ENCODE assay signal across 18 cellular contexts in genomic region chr13:99388334-99388923, GRCh38.
DNase-seq lines count a peak whose midpoint lies in the region; ATAC-seq and TF ChIP-seq lines count a peak whose summit lies in the region.
"Had no signal": no experiment of that assay in that cellular context is flagged by ENCODE, and none has a peak within 500 bp of the region (broad histone marks: within the 10 kb centered on the region; RNA-seq: fewer than 3 reads in every experiment).

No MANE protein-coding gene starts in this region.

- H3K36me3 Mint-ChIP-seq in activated CD8-positive, alpha-beta memory T cell treated with anti-CD3 and anti-CD28 coated beads, Interleukin-2, amount 10 ng/mL, durations not matched to agents 7 days and 5 days = peaks cover 11% of the 10 kb centered on the region
- peaks cover 18% of the 10 kb centered on the region for H3K36me3 Mint-ChIP-seq in stimulated activated effector memory CD8-positive, alpha-beta T cell treated with anti-CD3 and anti-CD28 coated beads, Interleukin-12 subunit alpha, Interleukin-12 subunit beta, amount 100 ng/mL, for 72 hours
- H3K36me3 Mint-ChIP-seq: natural killer cell had no signal

- no peak overlapping the region for H3K27ac Mint-ChIP-seq in activated CD8-positive, alpha-beta memory T cell treated with anti-CD3 and anti-CD28 coated beads, Interleukin-2, amount 10 ng/mL, durations not matched to agents 7 days and 5 days
- H3K27ac Mint-ChIP-seq in stimulated activated effector memory CD8-positive, alpha-beta T cell treated with anti-CD3 and anti-CD28 coated beads, Interleukin-12 subunit alpha, Interleukin-12 subunit beta, amount 100 ng/mL, for 72 hours = peak overlapping the region; percentile 83
- H3K27ac Mint-ChIP-seq: HFFc6 had no signal

- peaks cover 24% of the 10 kb centered on the region for H3K4me1 Mint-ChIP-seq in activated CD8-positive, alpha-beta memory T cell treated with anti-CD3 and anti-CD28 coated beads, Interleukin-2, amount 10 ng/mL, durations not matched to agents 7 days and 5 days
- peaks cover 23% of the 10 kb centered on the region for H3K4me1 Mint-ChIP-seq in stimulated activated effector memory CD8-positive, alpha-beta T cell treated with anti-CD3 and anti-CD28 coated beads, Interleukin-12 subunit alpha, Interleukin-12 subunit beta, amount 100 ng/mL, for 72 hours

- H3K4me1 ChIP-seq in OCI-LY3 (ENCODE audit: low read length) = peaks cover 20% of the 10 kb centered on the region
- H3K4me1 ChIP-seq in foreskin keratinocyte = no peaks in the 10 kb centered on the region
- H3K4me1 ChIP-seq in PC-9 (replicated peaks; ENCODE audit: insufficient read depth) = no peaks in the 10 kb centered on the region
- H3K4me1 ChIP-seq: upper lobe of right lung had no signal

- ATAC-seq in activated CD8-positive, alpha-beta memory T cell treated with anti-CD3 and anti-CD28 coated beads, Interleukin-2, amount 10 ng/mL, durations not matched to agents 7 days and 5 days = no peak
- ATAC-seq in stimulated activated effector memory CD8-positive, alpha-beta T cell treated with anti-CD3 and anti-CD28 coated beads, Interleukin-12 subunit alpha, Interleukin-12 subunit beta, amount 100 ng/mL, for 72 hours = no peak
- ATAC-seq in foreskin keratinocyte = no peak
- ATAC-seq: natural killer cell, upper lobe of right lung had no signal

- H3K9me3 Mint-ChIP-seq in activated CD8-positive, alpha-beta memory T cell treated with anti-CD3 and anti-CD28 coated beads, Interleukin-2, amount 10 ng/mL, durations not matched to agents 7 days and 5 days (ENCODE audit: low read depth) = no peaks in the 10 kb centered on the region
- no peaks in the 10 kb centered on the region for H3K9me3 Mint-ChIP-seq in stimulated activated effector memory CD8-positive, alpha-beta T cell treated with anti-CD3 and anti-CD28 coated beads, Interleukin-12 subunit alpha, Interleukin-12 subunit beta, amount 100 ng/mL, for 72 hours
- H3K9me3 Mint-ChIP-seq: HFFc6, natural killer cell had no signal

- H3K27me3 ChIP-seq in OCI-LY3 (ENCODE audit: low read depth, low read length) = no peaks in the 10 kb centered on the region
- H3K27me3 ChIP-seq in foreskin keratinocyte = no peaks in the 10 kb centered on the region
- no peaks in the 10 kb centered on the region for H3K27me3 ChIP-seq in PC-9 (ENCODE audit: insufficient read depth, low read depth)
- H3K27me3 ChIP-seq: Peyer's patch, spleen, upper lobe of right lung had no signal

- H3K9ac ChIP-seq in OCI-LY3 (ENCODE audit: low read length) = peak overlapping the region; percentile 46; the same call in 1 of the 2 replicates

- no peak overlapping the region for H3K27ac ChIP-seq in OCI-LY3 (ENCODE audit: low read length)
- H3K27ac ChIP-seq in coronary artery = no peak overlapping the region
- no peak overlapping the region for H3K27ac ChIP-seq in foreskin keratinocyte
- no peak overlapping the region for H3K27ac ChIP-seq in PC-9
- H3K27ac ChIP-seq: upper lobe of right lung had no signal

- H4K20me1 ChIP-seq in OCI-LY3 (ENCODE audit: insufficient read depth, low read length) (no peaks in the 10 kb centered on the region), PC-9 (ENCODE audit: insufficient read depth) (0 out of 2 replicates have a peak, but pooled peaks cover 3% of the 10 kb centered on the region)

- H3K4me3 Mint-ChIP-seq in activated CD8-positive, alpha-beta memory T cell treated with anti-CD3 and anti-CD28 coated beads, Interleukin-2, amount 10 ng/mL, durations not matched to agents 7 days and 5 days = no peak overlapping the region
- no peak overlapping the region for H3K4me3 Mint-ChIP-seq in stimulated activated effector memory CD8-positive, alpha-beta T cell treated with anti-CD3 and anti-CD28 coated beads, Interleukin-12 subunit alpha, Interleukin-12 subunit beta, amount 100 ng/mL, for 72 hours
- H3K4me3 Mint-ChIP-seq: HFFc6, natural killer cell had no signal

- H3K79me2 ChIP-seq in OCI-LY3 (ENCODE audit: low read length) = no peaks in the 10 kb centered on the region
- H3K79me2 ChIP-seq in PC-9 (ENCODE audit: low read depth) = no peaks in the 10 kb centered on the region

- no peaks in the 10 kb centered on the region for H3K9me3 ChIP-seq in OCI-LY3 (ENCODE audit: insufficient read depth, low read length)
- H3K9me3 ChIP-seq in PC-9 (ENCODE audit: insufficient read depth, low read depth) = no peaks in the 10 kb centered on the region
- H3K9me3 ChIP-seq: Peyer's patch, spleen, upper lobe of right lung had no signal

- peak; percentile 5 for DNase-seq in activated CD8-positive, alpha-beta memory T cell treated with anti-CD3 and anti-CD28 coated beads, Interleukin-2, amount 10 ng/mL, durations not matched to agents 7 days and 5 days
- DNase-seq in activated CD8-positive, alpha-beta memory T cell treated with anti-CD3 and anti-CD28 coated beads, Interleukin-2, amount 50 U/mL, for 48 hours = no peak
- DNase-seq in coronary artery (ENCODE audit: low spot score) (peak; percentile 64), MV-4-11 (lab: John Stamatoyannopoulos, UW) (no peak), foreskin keratinocyte (no peak), PC-9 (no peak)
- DNase-seq in stimulated activated effector memory CD8-positive, alpha-beta T cell treated with anti-CD3 and anti-CD28 coated beads, Interleukin-12 subunit alpha, Interleukin-12 subunit beta, amount 100 ng/mL, for 72 hours (ENCODE audit: low spot score in 2 of 2) = no peak
- DNase-seq: effector CD8-positive, alpha-beta T cell; HFFc6; Kasumi-1; mammary epithelial cell; natural killer cell; NCI-H1417; NCI-H748 treated with DMSO at 0.1 percent for 48 hours; spleen; upper lobe of right lung had no signal

- H3K4me2 ChIP-seq in OCI-LY3 (ENCODE audit: low read length) = no peak overlapping the region
- no peak overlapping the region for H3K4me2 ChIP-seq in PC-9

- H3K4me3 ChIP-seq in OCI-LY3 (ENCODE audit: low read length) (no peak overlapping the region), coronary artery (no peak overlapping the region), PC-9 (no peak overlapping the region)
- H3K4me3 ChIP-seq: Peyer's patch, spleen, upper lobe of right lung had no signal

- H3K9me2 ChIP-seq in PC-9 (ENCODE audit: insufficient read depth) = no peaks in the 10 kb centered on the region

- H2AFZ ChIP-seq in OCI-LY3 (ENCODE audit: low read depth, low read length) (no peak overlapping the region), PC-9 (no peak overlapping the region)

- H3F3A ChIP-seq in PC-9 (ENCODE audit: insufficient read depth, low read depth) = peaks cover 4% of the 10 kb centered on the region; the same call in 1 of the 2 replicates

- H3K27me3 Mint-ChIP-seq in activated CD8-positive, alpha-beta memory T cell treated with anti-CD3 and anti-CD28 coated beads, Interleukin-2, amount 10 ng/mL, durations not matched to agents 7 days and 5 days = no peaks in the 10 kb centered on the region

- TF ChIP-seq CTCF in OCI-LY3 (IDR thresholded peaks at IDR 0.05; ENCODE audit: low read depth, low read length) (no peak), coronary artery (IDR thresholded peaks at IDR 0.05) (no peak), foreskin keratinocyte (conservative IDR thresholded peaks at IDR 0.05) (no peak), PC-9 (conservative IDR thresholded peaks at IDR 0.05) (no peak)

- H3K36me3 ChIP-seq in OCI-LY3 (replicated peaks; ENCODE audit: low read depth, low read length) (peaks cover 4% of the 10 kb centered on the region), PC-9 (ENCODE audit: low read depth) (peaks cover 10% of the 10 kb centered on the region; the same call in 1 of the 2 replicates)

- intact Hi-C loops in PC-9 (cut with micrococcal nuclease; ENCODE audit: unreplicated experiment) = no loop called here

- POLR2A ChIA-PET in PC-9 (lab: Charles Lee; ENCODE audit: unreplicated experiment) = no interaction called here

- CTCF ChIA-PET in activated CD8-positive, alpha-beta memory T cell treated with anti-CD3 and anti-CD28 coated beads, Interleukin-2, amount 10 ng/mL, durations not matched to agents 7 days and 5 days (lab: Charles Lee) = interaction anchor here (0.7 to 12.4 kb wide), 24 partner anchors 8 to 212 kb away, joined by 3 to 208 read pairs (median 6); partner anchors contain the start of gene TM9SF2
- CTCF ChIA-PET in PC-9 (lab: Charles Lee) = no interaction called here

- BruUV-seq in PC-9 (replicated peaks; lab: Mats Ljungman, UMichigan) = no TSS peak

Comparison
In these comparisons a context has a peak if more than half of its experiments do, and no peak if none do; other contexts are left out.
1. DNase-seq: peak in activated CD8-positive, alpha-beta memory T cell treated with anti-CD3 and anti-CD28 coated beads, Interleukin-2, amount 10 ng/mL, durations not matched to agents 7 days and 5 days (single experiment) and coronary artery (single experiment); none in activated CD8-positive, alpha-beta memory T cell treated with anti-CD3 and anti-CD28 coated beads, Interleukin-2, amount 50 U/mL, for 48 hours (single experiment), stimulated activated effector memory CD8-positive, alpha-beta T cell treated with anti-CD3 and anti-CD28 coated beads, Interleukin-12 subunit alpha, Interleukin-12 subunit beta, amount 100 ng/mL, for 72 hours (0 of 2), MV-4-11 (single experiment), foreskin keratinocyte (0 of 2) and PC-9 (0 of 2).